Comparison of ENCODE assay signal across 12 cellular contexts in genomic region chr18:49335677-49336076, GRCh38.
A peak's percentile ranks its signal among the peaks of the same experiment; 100 is the strongest.
DNase-seq lines count a peak whose midpoint lies in the region; FAIRE-seq and TF ChIP-seq lines count a peak whose summit lies in the region.
"Had no signal": no experiment of that assay in that cellular context is flagged by ENCODE, and none has a peak within 500 bp of the region (broad histone marks: within the 10 kb centered on the region; RNA-seq: fewer than 3 reads in every experiment).

No MANE protein-coding gene starts in this region.

- H3K27me3 ChIP-seq in GM06990 (replicated peaks; ENCODE audit: control insufficient read depth, insufficient read depth, low read length) (no peaks in the 10 kb centered on the region), NT2/D1 (ENCODE audit: insufficient read depth, insufficient read length) (no peaks in the 10 kb centered on the region), H1 (replicated peaks in 1 of 4; ENCODE audit: control insufficient read depth in 3 of 4, extremely low read depth in 1 of 4, insufficient read depth in 3 of 4, low read length in 3 of 4) (no peaks in the 10 kb centered on the region)
- H3K27me3 ChIP-seq: esophagus squamous epithelium, neutrophil had no signal

- no peak overlapping the region for H2BK15ac ChIP-seq in H1 (ENCODE audit: low read length)

- H4K91ac ChIP-seq in H1 (replicated peaks; ENCODE audit: insufficient read length, low read length), result no peak overlapping the region

- no peak overlapping the region for H2BK5ac ChIP-seq in H1 (ENCODE audit: low read depth, low read length)

- no peak overlapping the region for H3K4me2 ChIP-seq in H1 (ENCODE audit: insufficient read depth in 1 of 2, low read depth in 2 of 2, low read length in 2 of 2)

- H2AFZ ChIP-seq in H1 (ENCODE audit: low read length), result no peak overlapping the region

- H3K4ac ChIP-seq in H1 (replicated peaks; ENCODE audit: insufficient read length, low read depth, low read length), result no peak overlapping the region

- 81% methylated on average over 3 of the region's 4 CpGs; no CpG with 5 or more reads in 1 of the 2 experiments for WGBS in H1 (ENCODE audit: extremely low coverage in 1 of 2, insufficient coverage in 1 of 2, insufficient read length in 1 of 2, insufficient replicate concordance in 2 of 2, low coverage in 1 of 2, low lambda C conversion rate in 2 of 2, missing lambda C conversion rate in 1 of 2), 2 experiments

- no peak overlapping the region for H2BK120ac ChIP-seq in H1 (replicated peaks; ENCODE audit: low read depth, low read length)

- H2BK12ac ChIP-seq in H1 (ENCODE audit: low read depth, low read length), result no peak overlapping the region

- H2AK5ac ChIP-seq in H1 (ENCODE audit: low read depth, low read length), result no peak overlapping the region

- H3K27ac ChIP-seq in C4-2B (no peak overlapping the region), H1 (ENCODE audit: low read depth, low read length) (no peak overlapping the region)
- H3K27ac ChIP-seq: esophagus squamous epithelium, neutrophil had no signal

- H3K23me2 ChIP-seq in H1 (ENCODE audit: low read depth, low read length), result no peaks in the 10 kb centered on the region

- no peak overlapping the region for H3K56ac ChIP-seq in H1 (replicated peaks; ENCODE audit: insufficient read length, low read depth, low read length)

- no peak overlapping the region for H3K23ac ChIP-seq in H1 (ENCODE audit: insufficient read length)

- no peak overlapping the region for H4K8ac ChIP-seq in H1 (ENCODE audit: extremely low read depth, insufficient read depth, low read length)

- H3K9me3 ChIP-seq in NT2/D1 (ENCODE audit: insufficient read depth, low read length) (no peaks in the 10 kb centered on the region), H1 (ENCODE audit: insufficient read depth in 2 of 2, low read depth in 1 of 2, low read length in 1 of 2) (no peaks in the 10 kb centered on the region)
- H3K9me3 ChIP-seq: esophagus squamous epithelium, neutrophil had no signal

- H3K79me2 ChIP-seq in H1 (ENCODE audit: control insufficient read depth in 1 of 2, insufficient read depth in 2 of 2, low read length in 2 of 2), result no peaks in the 10 kb centered on the region

- H3K4me3 ChIP-seq in GM06990 (replicated peaks; ENCODE audit: low read depth, low read length) (no peak overlapping the region), NT2/D1 (ENCODE audit: insufficient read length, low read depth) (no peak overlapping the region), H1 (ENCODE audit: extremely low read depth in 1 of 4, insufficient read depth in 2 of 4, low read depth in 3 of 4, low read length in 4 of 4) (no peak overlapping the region)
- H3K4me3 ChIP-seq: esophagus squamous epithelium had no signal

- CTCF ChIA-PET in H1 (lab: Charles Lee; ENCODE audit: partially characterized antibody), result interaction anchor here (0.6 to 2.3 kb wide), 9 partner anchors 10 to 670 kb away, joined by 3 to 7 read pairs (median 3); no protein-coding TSS in a partner anchor

- peak; percentile 20 to 36; a peak in 2 of 4 replicates for TF ChIP-seq RAD21 in H1 (IDR thresholded peaks at IDR 0.05 in 1 of 2, conservative IDR thresholded peaks at IDR 0.05 in 1 of 2; ENCODE audit: low read depth in 2 of 2, low read length in 2 of 2)

- no peak overlapping the region for H2BK20ac ChIP-seq in H1 (ENCODE audit: low read length)

- no peak for TF ChIP-seq POLR2A in H1 (IDR thresholded peaks at IDR 0.05; ENCODE audit: control extremely low read depth in 1 of 2, low read depth in 2 of 2, low read length in 2 of 2)

- H3K14ac ChIP-seq in H1 (ENCODE audit: insufficient read length), result no peak overlapping the region

- no peak overlapping the region for H4K5ac ChIP-seq in H1 (ENCODE audit: insufficient read length, low read depth, low read length)

- TF ChIP-seq CTCF in C4-2B (conservative IDR thresholded peaks at IDR 0.05) (peak; percentile 40), GM06990 (IDR thresholded peaks at IDR 0.05; ENCODE audit: insufficient read depth, low read length, poor library complexity, severe bottlenecking) (peak; percentile 36), H1 (IDR thresholded peaks at IDR 0.05; ENCODE audit: control extremely low read depth in 1 of 3, insufficient read depth in 1 of 3, low read depth in 1 of 3, low read length in 3 of 3) (peak; percentile 24 to 57 (median 44); a peak in 3 of 4 replicates)

- H3K18ac ChIP-seq in H1 (ENCODE audit: extremely low read depth, low read length), result no peak overlapping the region

- H3K9ac ChIP-seq in NT2/D1 (ENCODE audit: insufficient read length, low read depth) (no peak overlapping the region), H1 (replicated peaks in 1 of 4; ENCODE audit: extremely low read depth in 1 of 4, low read depth in 3 of 4, low read length in 3 of 4) (no peak overlapping the region)

- no peak for DNase-seq in GM06990 (ENCODE audit: extremely low read depth, insufficient read length)
- DNase-seq in NT2/D1 (ENCODE audit: low read depth, low spot score), result peak; percentile 1
- no peak for DNase-seq in H1 (ENCODE audit: low read depth in 1 of 2, low spot score in 2 of 2)
- no peak for DNase-seq in kidney tubule cell (ENCODE audit: low spot score)
- DNase-seq in GM19240 (ENCODE audit: insufficient read length, low spot score), result no peak
- no peak for DNase-seq in SIG-M5 (lab: John Stamatoyannopoulos, UW)
- DNase-seq in NCI-H2107 treated with DMSO at 0.1 percent for 48 hours (lab: John Stamatoyannopoulos, UW; ENCODE audit: unreplicated experiment), result no peak
- DNase-seq: esophagus squamous epithelium, NCI-H345, T1000 had no signal

- no peaks in the 10 kb centered on the region for H4K20me1 ChIP-seq in H1 (replicated peaks in 1 of 2; ENCODE audit: control insufficient read depth in 1 of 2, insufficient read depth in 2 of 2, low read length in 2 of 2)

- no peaks in the 10 kb centered on the region for H3K36me3 ChIP-seq in GM06990 (ENCODE audit: control insufficient read depth, insufficient read depth, low read length)
- peaks cover 3% of the 10 kb centered on the region for H3K36me3 ChIP-seq in NT2/D1 (ENCODE audit: insufficient read depth, insufficient read length, low read length)
- no peaks in the 10 kb centered on the region; a peak in 1 of 8 replicates for H3K36me3 ChIP-seq in H1 (ENCODE audit: control insufficient read depth in 2 of 4, insufficient read depth in 4 of 4, low read length in 3 of 4)

- no peak for TF ChIP-seq EP300 in H1 (IDR thresholded peaks at IDR 0.05; ENCODE audit: borderline replicate concordance in 1 of 2, low read depth in 2 of 2, low read length in 2 of 2)

- no peak for FAIRE-seq in H1 (lab: Jason Lieb, UNC)

- H3K79me1 ChIP-seq in H1 (ENCODE audit: low read depth, low read length), result no peaks in the 10 kb centered on the region

- POLR2A ChIA-PET in H1 (lab: Charles Lee; ENCODE audit: partially characterized antibody), result no interaction called here

- H3K4me1 ChIP-seq in NT2/D1 (ENCODE audit: insufficient read depth, insufficient read length), result no peaks in the 10 kb centered on the region
- H3K4me1 ChIP-seq in H1 (replicated peaks in 1 of 4; ENCODE audit: control insufficient read depth in 3 of 4, insufficient read depth in 4 of 4, low read length in 3 of 4), result no peaks in the 10 kb centered on the region

TF ChIP-seq in H1, 55 proteins besides CTCF, POLR2A, EP300 and RAD21:
- TF ChIP-seq, protein P1, sequence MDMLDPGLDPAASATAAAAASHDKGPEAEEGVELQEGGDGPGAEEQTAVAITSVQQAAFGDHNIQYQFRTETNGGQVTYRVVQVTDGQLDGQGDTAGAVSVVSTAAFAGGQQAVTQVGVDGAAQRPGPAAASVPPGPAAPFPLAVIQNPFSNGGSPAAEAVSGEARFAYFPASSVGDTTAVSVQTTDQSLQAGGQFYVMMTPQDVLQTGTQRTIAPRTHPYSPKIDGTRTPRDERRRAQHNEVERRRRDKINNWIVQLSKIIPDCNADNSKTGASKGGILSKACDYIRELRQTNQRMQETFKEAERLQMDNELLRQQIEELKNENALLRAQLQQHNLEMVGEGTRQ (IDR thresholded peaks at IDR 0.05; ENCODE audit: low read length), result no peak
- TF ChIP-seq GTF2F1 (IDR thresholded peaks at IDR 0.05; ENCODE audit: borderline replicate concordance, low read depth, low read length), result no peak
- no peak for TF ChIP-seq BCL11A (IDR thresholded peaks at IDR 0.05; ENCODE audit: low read depth in 2 of 2, low read length in 2 of 2)
- no peak for TF ChIP-seq RFX5 (IDR thresholded peaks at IDR 0.05; ENCODE audit: borderline replicate concordance, low read depth, low read length)
- TF ChIP-seq SIN3A (conservative IDR thresholded peaks at IDR 0.05 in 1 of 2, IDR thresholded peaks at IDR 0.05 in 1 of 2; ENCODE audit: low read depth in 1 of 2, low read length in 2 of 2), result no peak
- TF ChIP-seq BRCA1 (IDR thresholded peaks at IDR 0.05; ENCODE audit: low read depth, low read length), result no peak
- no peak for TF ChIP-seq TAF1 (IDR thresholded peaks at IDR 0.05; ENCODE audit: low read depth, low read length)
- no peak for TF ChIP-seq TEAD4 (IDR thresholded peaks at IDR 0.05; ENCODE audit: low read depth, low read length)
- no peak for TF ChIP-seq NRF1 (IDR thresholded peaks at IDR 0.05; ENCODE audit: low read depth, low read length)
- TF ChIP-seq YY1 (IDR thresholded peaks at IDR 0.05; ENCODE audit: low read depth, low read length), result no peak
- no peak for TF ChIP-seq CHD1 (IDR thresholded peaks at IDR 0.05; ENCODE audit: low read depth, low read length)
- no peak for TF ChIP-seq CEBPB (IDR thresholded peaks at IDR 0.05; ENCODE audit: low read depth, low read length)
- TF ChIP-seq, protein P2, sequence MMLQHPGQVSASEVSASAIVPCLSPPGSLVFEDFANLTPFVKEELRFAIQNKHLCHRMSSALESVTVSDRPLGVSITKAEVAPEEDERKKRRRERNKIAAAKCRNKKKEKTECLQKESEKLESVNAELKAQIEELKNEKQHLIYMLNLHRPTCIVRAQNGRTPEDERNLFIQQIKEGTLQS (IDR thresholded peaks at IDR 0.05; ENCODE audit: insufficient read depth, low read depth, low read length), result no peak
- TF ChIP-seq CREB1 (IDR thresholded peaks at IDR 0.05), result no peak
